In the genomic region with DNA sequence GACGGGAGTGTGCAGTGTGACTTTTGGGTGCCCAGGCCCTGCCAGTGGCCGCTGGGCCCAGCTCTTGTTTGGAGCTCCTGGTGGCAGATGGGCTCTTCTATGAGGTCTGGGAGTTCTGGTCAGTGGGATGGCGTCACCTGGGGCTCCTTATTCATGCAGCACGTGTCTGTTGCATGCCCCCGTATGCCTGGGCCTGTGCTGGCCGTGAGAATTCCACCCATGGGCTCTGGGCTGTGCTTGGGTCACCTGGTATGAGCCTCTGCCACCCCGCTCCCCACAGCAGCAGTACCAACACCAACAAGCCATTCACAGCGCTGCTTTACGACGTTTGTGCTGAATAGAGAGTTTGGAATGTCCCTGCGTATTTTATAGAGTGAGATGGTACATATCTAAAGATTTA, we compare ENCODE assay signal across 21 cellular contexts. TPM values are rescaled to one million over a fixed set of nuclear protein-coding genes. Genes with fewer than 3 reads are reported as not detected.
DNase-seq lines count a peak whose midpoint lies in the region; ATAC-seq, FAIRE-seq and TF ChIP-seq lines count a peak whose summit lies in the region.
"Had no signal": no experiment of that assay in that cellular context is flagged by ENCODE, and none has a peak within 500 bp of the region (broad histone marks: within the 10 kb centered on the region; RNA-seq: fewer than 3 reads in every experiment).

No MANE protein-coding gene starts in this region.

- H3K4me1 ChIP-seq in trophoblast cell (ENCODE audit: control insufficient read depth in 1 of 2, insufficient read depth in 2 of 2, low read length in 2 of 2): peaks cover 17 to 19% of the 10 kb centered on the region in 2 experiments

- H3K27me3 Mint-ChIP-seq in WTC11 (ENCODE audit: low read depth): no peaks in the 10 kb centered on the region

- peaks cover 6% of the 10 kb centered on the region for H3K9me3 ChIP-seq in trophoblast cell (ENCODE audit: insufficient read depth, low read depth, low read length)

- H3K36me3 Mint-ChIP-seq in WTC11: peaks cover 2% of the 10 kb centered on the region; the same call in 1 of the 2 replicates
- H3K36me3 Mint-ChIP-seq: IgD-negative memory B cell had no signal

- no peak for TF ChIP-seq POLR2A in GM12892 (IDR thresholded peaks at IDR 0.05; ENCODE audit: low read depth, low read length)

- ATAC-seq in left ventricle myocardium superior (peak; percentile 10), WTC11 (no peak), GM21381 (IDR thresholded peaks at IDR 0.05; ENCODE audit: unreplicated experiment) (no peak)

- H2BK12ac ChIP-seq in trophoblast cell (ENCODE audit: low read length): no peak overlapping the region

- no peaks in the 10 kb centered on the region for H3K27me3 ChIP-seq in trophoblast cell (ENCODE audit: insufficient read depth, low read length)

- H3K36me3 ChIP-seq in trophoblast cell (ENCODE audit: control insufficient read depth in 1 of 2, insufficient read depth in 2 of 2, low read length in 2 of 2): no peaks in the 10 kb centered on the region

- no peak overlapping the region for H3K4me2 ChIP-seq in trophoblast cell (ENCODE audit: low read length)

- no peak overlapping the region for H3K4me3 Mint-ChIP-seq in WTC11

- DNase-seq in left ventricle myocardium superior: no peak
- DNase-seq in cardiac septum (ENCODE audit: low spot score): no peak
- peak; percentile 8 for DNase-seq in WTC11 (ENCODE audit: low spot score)
- DNase-seq in trophoblast cell: no peak
- no peak for DNase-seq in GM12892 (ENCODE audit: insufficient read length)
- DNase-seq in H4 (ENCODE audit: low spot score): no peak
- DNase-seq: 8988T, AML-193, DMS53, NCI-H1417, NCI-H187, NCI-H2107, NCI-H446 treated with DMSO at 0.1 percent for 48 hours, RPMI8226, SHP77 treated with DMSO at 0.1 percent for 48 hours, SW 1271 had no signal

- no peak overlapping the region for H2BK5ac ChIP-seq in trophoblast cell (ENCODE audit: low read depth, low read length, poor library complexity)

- H2BK120ac ChIP-seq in trophoblast cell (ENCODE audit: insufficient read depth, low read length, poor library complexity): no peak overlapping the region

- peak overlapping the region; percentile 35 for H3K4me3 ChIP-seq in trophoblast cell (ENCODE audit: low read depth, low read length)
- H3K4me3 ChIP-seq: SK-N-MC had no signal

- FAIRE-seq in GM12892 (lab: Jason Lieb, UNC): no peak
- FAIRE-seq: D721Med, H1 had no signal

- POLR2A ChIA-PET in WTC11 (lab: Charles Lee): interaction anchor here (0.6 kb wide), 1 partner anchor 47 kb away, joined by 3 read pairs; no protein-coding TSS in a partner anchor

- no peak overlapping the region for H4K8ac ChIP-seq in trophoblast cell (ENCODE audit: low read depth, low read length)

- H3K18ac ChIP-seq in trophoblast cell (ENCODE audit: low read length): peak overlapping the region; percentile 81

- H3K79me1 ChIP-seq in trophoblast cell (ENCODE audit: low read length): no peaks in the 10 kb centered on the region

- no peak overlapping the region for H2AK5ac ChIP-seq in trophoblast cell (ENCODE audit: low read length)

- H3K23ac ChIP-seq in trophoblast cell (ENCODE audit: low read length): no peak overlapping the region

- H3K79me2 ChIP-seq in trophoblast cell (ENCODE audit: control insufficient read depth, insufficient read depth, low read length, poor library complexity): peaks cover 2% of the 10 kb centered on the region

- H3K9ac ChIP-seq in trophoblast cell (ENCODE audit: low read length): no peak overlapping the region

- H3K27ac Mint-ChIP-seq in WTC11: no peak overlapping the region

- no peak for TF ChIP-seq CTCF in WTC11 (IDR thresholded peaks at IDR 0.05)

- H3K14ac ChIP-seq in trophoblast cell (ENCODE audit: low read length): no peak overlapping the region

- H4K12ac ChIP-seq in trophoblast cell (ENCODE audit: low read depth, low read length): no peak overlapping the region

- H3K9me3 Mint-ChIP-seq in WTC11: peaks cover 6% of the 10 kb centered on the region; the same call in 1 of the 2 replicates
- H3K9me3 Mint-ChIP-seq: IgD-negative memory B cell had no signal

- no peak overlapping the region for H4K91ac ChIP-seq in trophoblast cell (ENCODE audit: low read depth, low read length)

- peaks cover 3% of the 10 kb centered on the region; the same call in 1 of the 2 replicates for H3K4me1 Mint-ChIP-seq in WTC11

- H3K27ac ChIP-seq in trophoblast cell (ENCODE audit: low read depth, low read length): no peak overlapping the region
- H3K27ac ChIP-seq: SK-N-MC had no signal

- H3K4ac ChIP-seq in trophoblast cell (ENCODE audit: low read depth, low read length): no peak overlapping the region

- intact Hi-C loops in left ventricle myocardium superior (cut with micrococcal nuclease): no loop called here
- intact Hi-C loops in cardiac septum (cut with DNase I): no loop called here

- CTCF ChIA-PET in WTC11 (lab: Charles Lee): no interaction called here

- WGBS in trophoblast cell (ENCODE audit: extremely low coverage, insufficient coverage, insufficient read length): no CpG with 5 or more reads among the region's 11 CpGs

- no peak overlapping the region for H2AFZ ChIP-seq in trophoblast cell (ENCODE audit: insufficient read depth, low read length, poor library complexity)

TF ChIP-seq in WTC11, 78 proteins besides CTCF, POLR2A, EP300 and RAD21:
- TF ChIP-seq CBFB (CRISPR knock-in tag; IDR thresholded peaks at IDR 0.05; ENCODE audit: low read depth): no peak
- TF ChIP-seq GTF2I (CRISPR knock-in tag; conservative IDR thresholded peaks at IDR 0.05): no peak
- TF ChIP-seq NFATC4 (CRISPR knock-in tag; IDR thresholded peaks at IDR 0.05): no peak
- no peak for TF ChIP-seq SMAD4 (CRISPR knock-in tag; IDR thresholded peaks at IDR 0.05)

RNA-seq across cellular contexts. Expression of a gene that starts 27.1 kb away (rescaled TPM):
- total RNA-seq in left ventricle myocardium superior: 108 TPM
- total RNA-seq in cardiac septum: 121 TPM
- 20.0 to 22.1 TPM (median 21.5 TPM) in 3 replicates for total RNA-seq in WTC11 (2021)
- 25.7 and 25.9 TPM in 2 replicates for polyA plus RNA-seq in trophoblast cell (2013)
- polyA plus RNA-seq in GM12892 (2012; ENCODE audit: missing spikeins): 3.6 TPM
- 15.8 and 21.0 TPM in 2 replicates for total RNA-seq in H4 (2014; rRNA removed; shearing (Covaris generic))
